28 cellular contexts compared by ENCODE assay signal in genomic region chr4:87141428-87141827, GRCh38.
DNase-seq lines count a peak whose midpoint lies in the region; ATAC-seq and TF ChIP-seq lines count a peak whose summit lies in the region.
"Had no signal": no experiment of that assay in that cellular context is flagged by ENCODE, and none has a peak within 500 bp of the region (broad histone marks: within the 10 kb centered on the region; RNA-seq: fewer than 3 reads in every experiment).

No MANE protein-coding gene starts in this region.

- 45 to 59% (median 54%) methylated on average over 3 of the region's 3 CpGs for WGBS in heart left ventricle, 4 donors

- H3K27ac Mint-ChIP-seq in activated CD4-positive, alpha-beta T cell treated with anti-CD3 and anti-CD28 coated beads, Interleukin-2, amount 10 ng/mL, durations not matched to agents 7 days and 5 days, result no peak overlapping the region
- H3K27ac Mint-ChIP-seq: activated CD4-positive, alpha-beta T cell treated with anti-CD3 and anti-CD28 coated beads, Interleukin-2, amount 10 ng/mL, durations not matched to agents 24 days and 14 days; IgD-negative memory B cell; type B pancreatic cell had no signal

- no peaks in the 10 kb centered on the region for H3K27me3 Mint-ChIP-seq in activated CD4-positive, alpha-beta T cell treated with anti-CD3 and anti-CD28 coated beads, Interleukin-2, amount 10 ng/mL, durations not matched to agents 7 days and 5 days
- H3K27me3 Mint-ChIP-seq: activated CD4-positive, alpha-beta T cell treated with anti-CD3 and anti-CD28 coated beads, Interleukin-2, amount 10 ng/mL, durations not matched to agents 24 days and 14 days; CD4-positive, CD25-positive, alpha-beta regulatory T cell; IgD-negative memory B cell; type B pancreatic cell had no signal

- TF ChIP-seq POLR2A in heart left ventricle (IDR thresholded peaks at IDR 0.05), result no peak

- H3K27me3 ChIP-seq in heart left ventricle (no peaks in the 10 kb centered on the region), upper lobe of right lung (no peaks in the 10 kb centered on the region)
- H3K27me3 ChIP-seq: brain microvascular endothelial cell, pancreas, sigmoid colon had no signal

- ATAC-seq in Right ventricle myocardium inferior (peak; percentile 74), heart left ventricle (peak; percentile 32 to 70 (median 52)), mucosa of descending colon (peak; percentile 97), upper lobe of right lung (peak; percentile 84), GM21526 (IDR thresholded peaks at IDR 0.05; ENCODE audit: low FRiP score, unreplicated experiment) (no peak)
- ATAC-seq: activated naive CD4-positive, alpha-beta T cell treated with anti-CD3 and anti-CD28 coated beads, Interleukin-2, amount 50 U/mL, for 72 hours had no signal

- no peak overlapping the region for H3K27ac ChIP-seq in heart left ventricle
- H3K27ac ChIP-seq in upper lobe of right lung, result no peak overlapping the region
- H3K27ac ChIP-seq: brain microvascular endothelial cell, pancreas, sigmoid colon, WERI-Rb-1 had no signal

- H3K4me1 ChIP-seq in heart left ventricle, result peaks cover 0 to 11% (median 0%) of the 10 kb centered on the region in 12 donors
- peaks cover 18% of the 10 kb centered on the region for H3K4me1 ChIP-seq in mucosa of descending colon (ENCODE audit: low read depth)
- no peaks in the 10 kb centered on the region for H3K4me1 ChIP-seq in upper lobe of right lung
- H3K4me1 ChIP-seq: pancreas, sigmoid colon had no signal

- TF ChIP-seq CTCF in heart left ventricle (IDR thresholded peaks at IDR 0.05) (no peak), mucosa of descending colon (IDR thresholded peaks at IDR 0.05) (no peak), upper lobe of right lung (IDR thresholded peaks at IDR 0.05) (no peak)

- no peak overlapping the region for H3K4me3 Mint-ChIP-seq in activated CD4-positive, alpha-beta T cell treated with anti-CD3 and anti-CD28 coated beads, Interleukin-2, amount 10 ng/mL, durations not matched to agents 7 days and 5 days
- H3K4me3 Mint-ChIP-seq: activated CD4-positive, alpha-beta T cell treated with anti-CD3 and anti-CD28 coated beads, Interleukin-2, amount 10 ng/mL, durations not matched to agents 24 days and 14 days; CD4-positive, CD25-positive, alpha-beta regulatory T cell; IgD-negative memory B cell; neural crest cell; type B pancreatic cell had no signal

- peaks cover 35% of the 10 kb centered on the region for H3K36me3 Mint-ChIP-seq in activated CD4-positive, alpha-beta T cell treated with anti-CD3 and anti-CD28 coated beads, Interleukin-2, amount 10 ng/mL, durations not matched to agents 7 days and 5 days (ENCODE audit: low read depth)

- H3K36me3 ChIP-seq in heart left ventricle (peaks cover 0 to 81% (median 68%) of the 10 kb centered on the region in 9 donors), mucosa of descending colon (ENCODE audit: low read depth) (no peaks in the 10 kb centered on the region), upper lobe of right lung (peaks cover 60% of the 10 kb centered on the region)

- H3K9me3 Mint-ChIP-seq in activated CD4-positive, alpha-beta T cell treated with anti-CD3 and anti-CD28 coated beads, Interleukin-2, amount 10 ng/mL, durations not matched to agents 7 days and 5 days, result no peaks in the 10 kb centered on the region
- H3K9me3 Mint-ChIP-seq: activated CD4-positive, alpha-beta T cell treated with anti-CD3 and anti-CD28 coated beads, Interleukin-2, amount 10 ng/mL, durations not matched to agents 24 days and 14 days; activated naive CD4-positive, alpha-beta T cell treated with anti-CD3 and anti-CD28 coated beads, Interleukin-2, amount 50 U/mL, for 72 hours; CD4-positive, CD25-positive, alpha-beta regulatory T cell; IgD-negative memory B cell; neural crest cell; type B pancreatic cell had no signal

- DNase-seq in Right ventricle myocardium inferior (ENCODE audit: missing footprints), result no peak
- no peak for DNase-seq in cardiac septum (ENCODE audit: low spot score)
- DNase-seq in heart left ventricle, result no peak
- peak in 2 of 3 donors; percentile 26 to 69 for DNase-seq in mucosa of descending colon
- no peak for DNase-seq in upper lobe of right lung
- no peak for DNase-seq in activated CD4-positive, alpha-beta T cell treated with anti-CD3 and anti-CD28 coated beads, Interleukin-2, amount 10 ng/mL, durations not matched to agents 7 days and 5 days
- DNase-seq in DMS53 treated with DMSO at 0.1 percent for 48 hours (lab: John Stamatoyannopoulos, UW; ENCODE audit: unreplicated experiment), result no peak
- DNase-seq: 8988T; activated CD4-positive, alpha-beta T cell treated with anti-CD3 and anti-CD28 coated beads, Interleukin-2, amount 10 ng/mL, durations not matched to agents 24 days and 14 days; activated effector memory CD4-positive, alpha-beta T cell treated with Interleukin-2 at 50 U/mL for 16 hours; activated T-cell treated with anti-CD3 and anti-CD28 coated beads, Interleukin-2, amount 50 U/mL, for 1 hour; amygdala; brain microvascular endothelial cell; CD4-positive, CD25-positive, alpha-beta regulatory T cell; NCI-H1048; NCI-H1694 treated with DMSO at 0.1 percent for 48 hours; NCI-H446 treated with DMSO at 0.1 percent for 48 hours; pancreas; sigmoid colon; stimulated activated CD4-positive, alpha-beta T cell treated with anti-CD3 and anti-CD28 coated beads, Interleukin-4, amount 100 ng/mL, for 24 hours; substantia nigra; T1000; WERI-Rb-1 had no signal

- peaks cover 4% of the 10 kb centered on the region for H3K4me1 Mint-ChIP-seq in activated CD4-positive, alpha-beta T cell treated with anti-CD3 and anti-CD28 coated beads, Interleukin-2, amount 10 ng/mL, durations not matched to agents 7 days and 5 days
- H3K4me1 Mint-ChIP-seq: IgD-negative memory B cell, neural crest cell had no signal

- intact Hi-C loops in Right ventricle myocardium inferior (cut with DNase I), result no loop called here
- intact Hi-C loops in cardiac septum (cut with DNase I), result no loop called here
- intact Hi-C loops in heart left ventricle (cut with DNase I), result loop anchor here in 1 of 10 donors (10.0 kb wide), 1 partner anchor 323 kb away; no protein-coding TSS in a partner anchor
- intact Hi-C loops in mucosa of descending colon (cut with DNase I, micrococcal nuclease), result no loop called here
- intact Hi-C loops in upper lobe of right lung (cut with DNase I), result no loop called here

- H3K9me3 ChIP-seq in heart left ventricle, result no peaks in the 10 kb centered on the region
- H3K9me3 ChIP-seq in mucosa of descending colon, result no peaks in the 10 kb centered on the region
- no peaks in the 10 kb centered on the region for H3K9me3 ChIP-seq in upper lobe of right lung
- H3K9me3 ChIP-seq: pancreas, sigmoid colon had no signal

- POLR2A ChIA-PET in activated CD4-positive, alpha-beta T cell treated with anti-CD3 and anti-CD28 coated beads, Interleukin-2, amount 10 ng/mL, durations not matched to agents 7 days and 5 days (lab: Charles Lee), result no interaction called here

- CTCF ChIA-PET in activated CD4-positive, alpha-beta T cell treated with anti-CD3 and anti-CD28 coated beads, Interleukin-2, amount 10 ng/mL, durations not matched to agents 7 days and 5 days (lab: Charles Lee), result interaction anchor here (0.6 kb wide), 1 partner anchor 239 kb away, joined by 5 read pairs; no protein-coding TSS in a partner anchor

- H3K4me3 ChIP-seq in heart left ventricle (no peak overlapping the region), mucosa of descending colon (peak overlapping the region; percentile 11), upper lobe of right lung (no peak overlapping the region)
- H3K4me3 ChIP-seq: pancreas, sigmoid colon had no signal

Comparison
In these comparisons a context has a peak if more than half of its experiments do, and no peak if none do; other contexts are left out.
1. DNase-seq: peak in mucosa of descending colon (2 of 3); none in Right ventricle myocardium inferior (single experiment), cardiac septum (single experiment), heart left ventricle (0 of 5), upper lobe of right lung (single experiment), activated CD4-positive, alpha-beta T cell treated with anti-CD3 and anti-CD28 coated beads, Interleukin-2, amount 10 ng/mL, durations not matched to agents 7 days and 5 days (single experiment) and DMS53 treated with DMSO at 0.1 percent for 48 hours (single experiment).